24 cellular contexts compared by ENCODE assay signal in the genomic region with DNA sequence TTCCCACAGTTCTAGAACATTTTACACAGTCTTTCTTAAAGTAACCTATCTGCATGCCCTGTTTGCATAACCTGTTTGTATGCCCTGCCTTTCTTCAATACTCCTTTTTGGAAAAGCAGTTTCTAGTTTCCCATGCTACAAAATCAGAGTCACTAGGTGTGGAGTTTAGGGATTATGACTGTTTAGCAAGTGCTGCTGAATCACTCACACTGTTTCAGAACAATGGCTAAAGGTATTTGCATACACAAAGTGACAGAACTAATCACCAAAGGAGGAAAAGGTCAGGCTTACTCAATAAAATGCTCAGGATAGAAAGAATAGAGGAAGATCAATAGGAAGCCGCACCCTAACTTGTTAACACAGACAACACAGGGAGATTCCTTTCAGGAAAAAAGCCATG. TPM values are rescaled to one million over a fixed set of nuclear protein-coding genes. Genes with fewer than 3 reads are reported as not detected.
DNase-seq lines count a peak whose midpoint lies in the region; ATAC-seq, FAIRE-seq and TF ChIP-seq lines count a peak whose summit lies in the region.
"Had no signal": no experiment of that assay in that cellular context is flagged by ENCODE, and none has a peak within 500 bp of the region (broad histone marks: within the 10 kb centered on the region; RNA-seq: fewer than 3 reads in every experiment).

No MANE protein-coding gene starts in this region.

- H4K5ac ChIP-seq in mesendoderm (ENCODE audit: low read length), result no peak overlapping the region

- peaks cover 49% of the 10 kb centered on the region for H3K79me2 ChIP-seq in mesendoderm (ENCODE audit: control insufficient read depth, insufficient read depth, low read length)

- H3K9ac ChIP-seq in mesendoderm (ENCODE audit: low read length) (no peak overlapping the region), kidney (ENCODE audit: low read length in 2 of 2) (no peak overlapping the region)
- H3K9ac ChIP-seq: GM23248 had no signal

- no peak overlapping the region for H2BK5ac ChIP-seq in mesendoderm (ENCODE audit: low read length)

- H4K8ac ChIP-seq in mesendoderm (ENCODE audit: low read depth, low read length), result no peak overlapping the region

- intact Hi-C loops in left ventricle myocardium inferior (cut with micrococcal nuclease) (no loop called here), right cardiac atrium (cut with DNase I) (no loop called here), kidney (cut with DNase I) (no loop called here)

- no peak overlapping the region for H3K18ac ChIP-seq in mesendoderm (ENCODE audit: low read length)

- H3K9me3 ChIP-seq in left ventricle myocardium inferior (replicated peaks) (no peaks in the 10 kb centered on the region), right cardiac atrium (ENCODE audit: control insufficient read depth, low read length) (no peaks in the 10 kb centered on the region), ectodermal cell (ENCODE audit: control insufficient read depth, low read length) (no peaks in the 10 kb centered on the region), kidney (ENCODE audit: control insufficient read depth in 1 of 2, low read length in 2 of 2) (no peaks in the 10 kb centered on the region)
- H3K9me3 ChIP-seq: HAP-1 had no signal

- peak overlapping the region; percentile 5 for H3K27ac ChIP-seq in left ventricle myocardium inferior (replicated peaks)
- H3K27ac ChIP-seq in right cardiac atrium (ENCODE audit: low read length), result no peak overlapping the region
- H3K27ac ChIP-seq in ectodermal cell (ENCODE audit: insufficient read depth, low read depth, low read length, poor library complexity, severe bottlenecking), result peak overlapping the region; percentile 66
- no peak overlapping the region for H3K27ac ChIP-seq in mesendoderm (ENCODE audit: low read depth, low read length)
- H3K27ac ChIP-seq in kidney (ENCODE audit: low read depth in 2 of 2, low read length in 2 of 2), result no peak overlapping the region
- H3K27ac ChIP-seq: GM23248, RWPE1 had no signal

- H3K36me3 ChIP-seq in left ventricle myocardium inferior (peaks cover 42% of the 10 kb centered on the region), ectodermal cell (ENCODE audit: control insufficient read depth, insufficient read depth, low read length) (peaks cover 25% of the 10 kb centered on the region), mesendoderm (ENCODE audit: control insufficient read depth, insufficient read depth, low read length) (peaks cover 5% of the 10 kb centered on the region), kidney (ENCODE audit: control insufficient read depth in 1 of 2, insufficient read depth in 2 of 2, low read length in 2 of 2) (no peaks in the 10 kb centered on the region)

- H3K27me3 ChIP-seq in left ventricle myocardium inferior (ENCODE audit: low read depth) (no peaks in the 10 kb centered on the region), right cardiac atrium (ENCODE audit: control insufficient read depth, insufficient read depth) (no peaks in the 10 kb centered on the region), ectodermal cell (ENCODE audit: control insufficient read depth, insufficient read depth, low read length, poor library complexity, severe bottlenecking) (no peaks in the 10 kb centered on the region), mesendoderm (ENCODE audit: insufficient read depth, low read length, poor library complexity) (no peaks in the 10 kb centered on the region)

- H2BK15ac ChIP-seq in mesendoderm (replicated peaks; ENCODE audit: low read depth), result no peak overlapping the region

- peaks cover 20% of the 10 kb centered on the region for H3K79me1 ChIP-seq in mesendoderm (ENCODE audit: low read length)

- no peak for ATAC-seq in right cardiac atrium
- ATAC-seq in GM21529 (IDR thresholded peaks at IDR 0.05; ENCODE audit: unreplicated experiment), result no peak
- ATAC-seq in GM18907 (IDR thresholded peaks at IDR 0.05; ENCODE audit: unreplicated experiment), result no peak

- no peak overlapping the region for H3K4me2 ChIP-seq in mesendoderm (ENCODE audit: low read length)

- no peak overlapping the region for H3K23ac ChIP-seq in mesendoderm (ENCODE audit: low read length)

- no peak for FAIRE-seq in kidney (lab: Jason Lieb, UNC)
- FAIRE-seq: GM12891, HTR-8/SVneo had no signal

- no peak overlapping the region for H3K56ac ChIP-seq in mesendoderm (ENCODE audit: low read length)

- WGBS in right cardiac atrium, result 98% methylated on average over 1 of the region's 1 CpG
- WGBS in ectodermal cell, 2 experiments, result 29 to 43% methylated on average over 1 of the region's 1 CpG
- no CpG with 5 or more reads among the region's 1 CpG for WGBS in mesendoderm (ENCODE audit: extremely low coverage, insufficient coverage, low lambda C conversion rate)

- no peak for DNase-seq in left ventricle myocardium inferior
- DNase-seq in right cardiac atrium, result no peak
- peak; percentile 85 for DNase-seq in mesendoderm
- no peak for DNase-seq in kidney
- no peak for DNase-seq in cerebellar nuclear complex (lab: John Stamatoyannopoulos, UW)
- DNase-seq: AML-193; C1 segment of cervical spinal cord; Calu3; CD8-positive, alpha-beta memory T cell; DMS153; GM23248; Karpas-422; NCI-H1417; NCI-H1694 treated with DMSO at 0.1 percent for 48 hours; NCI-H2081 treated with DMSO at 0.1 percent for 48 hours; NCI-H446 treated with DMSO at 0.1 percent for 48 hours; NCI-H526 treated with DMSO at 0.1 percent for 48 hours had no signal

- H3K4me1 ChIP-seq in left ventricle myocardium inferior, result peaks cover 64% of the 10 kb centered on the region
- H3K4me1 ChIP-seq in right cardiac atrium (ENCODE audit: control insufficient read depth, insufficient read depth, low read length), result peaks cover 17% of the 10 kb centered on the region
- peaks cover 51% of the 10 kb centered on the region for H3K4me1 ChIP-seq in ectodermal cell (ENCODE audit: control insufficient read depth, insufficient read depth, low read length)
- peaks cover 14% of the 10 kb centered on the region for H3K4me1 ChIP-seq in mesendoderm (ENCODE audit: control insufficient read depth, low read depth, low read length)
- peaks cover 3 to 4% of the 10 kb centered on the region in 2 donors for H3K4me1 ChIP-seq in kidney (ENCODE audit: control insufficient read depth in 1 of 2, insufficient read depth in 1 of 2, low read depth in 1 of 2, low read length in 2 of 2)

- TF ChIP-seq CTCF in left ventricle myocardium inferior (IDR thresholded peaks at IDR 0.05; ENCODE audit: borderline replicate concordance) (no peak), kidney (IDR thresholded peaks at IDR 0.05; ENCODE audit: borderline replicate concordance, extremely low read depth, insufficient read depth) (no peak)

- no peak overlapping the region for H2BK120ac ChIP-seq in mesendoderm (ENCODE audit: low read depth, low read length)

- H2AK5ac ChIP-seq in mesendoderm (ENCODE audit: low read length), result no peak overlapping the region

- H3K4ac ChIP-seq in mesendoderm (ENCODE audit: low read depth, low read length), result no peak overlapping the region

- H3K4me3 ChIP-seq in left ventricle myocardium inferior (no peak overlapping the region), right cardiac atrium (ENCODE audit: low read length) (no peak overlapping the region), ectodermal cell (ENCODE audit: insufficient read depth, low read depth, low read length) (no peak overlapping the region), mesendoderm (ENCODE audit: low read length) (no peak overlapping the region), kidney (ENCODE audit: low read length in 2 of 2) (no peak overlapping the region)
- H3K4me3 ChIP-seq: GM23248, HAP-1 had no signal

RNA-seq across cellular contexts. Expression of a gene that starts 19.4 kb away (rescaled TPM):
- total RNA-seq in left ventricle myocardium inferior (153 TPM), right cardiac atrium (10 to 100 TPM; 62.4 to 98.9 (median 84.7) TPM), kidney (22.5 TPM)
- polyA plus RNA-seq in right cardiac atrium (85.6 TPM), kidney (ENCODE audit: insufficient read depth, low read depth, low replicate concordance) (19.6 TPM)
- polyA plus RNA-seq in ectodermal cell (2013, experiment 1 of 4), result 60.2 TPM
- polyA plus RNA-seq in ectodermal cell (2013, experiment 2 of 4), result 100 TPM
- 57.0 TPM for polyA plus RNA-seq in ectodermal cell (2013, experiment 3 of 4)
- polyA plus RNA-seq in ectodermal cell (2013, experiment 4 of 4), result 74.9 TPM
- 24.2 TPM for polyA plus RNA-seq in mesendoderm (2013, experiment 1 of 2)
- 24.5 TPM for polyA plus RNA-seq in mesendoderm (2013, experiment 2 of 2)

Comparison
In these comparisons a context has a peak if more than half of its experiments do, and no peak if none do; other contexts are left out.
1. H3K27ac ChIP-seq: peak in left ventricle myocardium inferior (single experiment) and ectodermal cell (single experiment); none in right cardiac atrium (single experiment), mesendoderm (single experiment) and kidney (0 of 2).